In genomic region chr3:66610548-66610909, GRCh38 we compare ENCODE assay signal across 12 cellular contexts.
DNase-seq lines count a peak whose midpoint lies in the region; ATAC-seq and TF ChIP-seq lines count a peak whose summit lies in the region.
"Had no signal": no experiment of that assay in that cellular context is flagged by ENCODE, and none has a peak within 500 bp of the region (broad histone marks: within the 10 kb centered on the region; RNA-seq: fewer than 3 reads in every experiment).

No MANE protein-coding gene starts in this region.

- no peak overlapping the region for H3K56ac ChIP-seq in mesendoderm (ENCODE audit: low read length)

- H2AK5ac ChIP-seq in mesendoderm (ENCODE audit: low read length), result no peak overlapping the region

- no peaks in the 10 kb centered on the region for H3K79me1 ChIP-seq in mesendoderm (ENCODE audit: low read length)

- H3K9ac ChIP-seq in mesendoderm (ENCODE audit: low read length), result no peak overlapping the region
- H3K9ac ChIP-seq: KMS-11, SK-N-SH had no signal

- H3K9me3 ChIP-seq in RWPE2 (ENCODE audit: severe bottlenecking), result no peaks in the 10 kb centered on the region
- H3K9me3 ChIP-seq: BE2C, SK-N-SH had no signal

- H3K27ac Mint-ChIP-seq in GM23338 (no peak overlapping the region), chondrocyte (ENCODE audit: unreplicated experiment) (peak overlapping the region; percentile 96)
- H3K27ac Mint-ChIP-seq: HFFc6 had no signal

- H3K4me1 Mint-ChIP-seq in GM23338, result peaks cover 23% of the 10 kb centered on the region
- H3K4me1 Mint-ChIP-seq in chondrocyte (ENCODE audit: low read depth), result peaks cover 31% of the 10 kb centered on the region

- no peak overlapping the region for H4K8ac ChIP-seq in mesendoderm (ENCODE audit: low read depth, low read length)

- peak overlapping the region; percentile 71; the same call in 1 of the 2 replicates for H3K4me2 ChIP-seq in GM23338
- no peak overlapping the region for H3K4me2 ChIP-seq in mesendoderm (ENCODE audit: low read length)
- H3K4me2 ChIP-seq: KMS-11, SK-N-SH had no signal

- no peak overlapping the region for H4K5ac ChIP-seq in mesendoderm (ENCODE audit: low read length)

- H3K36me3 Mint-ChIP-seq in GM23338 (ENCODE audit: low read depth) (no peaks in the 10 kb centered on the region), chondrocyte (ENCODE audit: low read depth) (no peaks in the 10 kb centered on the region)

- no peaks in the 10 kb centered on the region; the same call in 2 of the 3 replicates for H3K9me3 Mint-ChIP-seq in GM23338
- H3K9me3 Mint-ChIP-seq in chondrocyte (ENCODE audit: low read depth), result no peaks in the 10 kb centered on the region
- H3K9me3 Mint-ChIP-seq: HFFc6 had no signal

- no peak overlapping the region for H3K4ac ChIP-seq in mesendoderm (ENCODE audit: low read depth, low read length)

- TF ChIP-seq CTCF in GM23338 (conservative IDR thresholded peaks at IDR 0.05; ENCODE audit: low read depth in 2 of 2), result no peak
- TF ChIP-seq CTCF in RWPE2 (IDR thresholded peaks at IDR 0.05; ENCODE audit: poor library complexity, severe bottlenecking), result no peak
- TF ChIP-seq CTCF in chondrocyte (IDR thresholded peaks at IDR 0.05), result no peak

- H2BK15ac ChIP-seq in mesendoderm (replicated peaks; ENCODE audit: low read depth), result no peak overlapping the region

- no peaks in the 10 kb centered on the region for H3K36me3 ChIP-seq in GM23338 (ENCODE audit: insufficient read depth)
- no peaks in the 10 kb centered on the region for H3K36me3 ChIP-seq in RWPE2 (ENCODE audit: low read depth)
- H3K36me3 ChIP-seq in mesendoderm (ENCODE audit: control insufficient read depth, insufficient read depth, low read length), result no peaks in the 10 kb centered on the region
- H3K36me3 ChIP-seq: BE2C had no signal

- H4K20me1 ChIP-seq in GM23338 (replicated peaks; ENCODE audit: insufficient read depth), result no peaks in the 10 kb centered on the region

- H3K27me3 Mint-ChIP-seq in GM23338 (ENCODE audit: insufficient read depth, low read depth, poor library complexity) (peaks cover 14% of the 10 kb centered on the region), chondrocyte (ENCODE audit: low read depth) (no peaks in the 10 kb centered on the region)

- H2AFZ ChIP-seq in GM23338, result no peak overlapping the region

- H3K79me2 ChIP-seq in GM23338 (replicated peaks; ENCODE audit: insufficient read depth) (no peaks in the 10 kb centered on the region), mesendoderm (ENCODE audit: control insufficient read depth, insufficient read depth, low read length) (no peaks in the 10 kb centered on the region)

- 0 out of 2 replicates have a peak, but pooled peaks cover 7% of the 10 kb centered on the region for H3K9me2 ChIP-seq in GM23338 (ENCODE audit: insufficient read depth)
- H3K9me2 ChIP-seq: SK-N-SH had no signal

- no peak overlapping the region for H2BK120ac ChIP-seq in mesendoderm (ENCODE audit: low read depth, low read length)

- H3K27ac ChIP-seq in GM23338 (ENCODE audit: low read depth) (no peak overlapping the region), RWPE2 (ENCODE audit: poor library complexity, severe bottlenecking) (peak overlapping the region; percentile 43), mesendoderm (ENCODE audit: low read depth, low read length) (no peak overlapping the region)
- H3K27ac ChIP-seq: KMS-11 had no signal

- no peak overlapping the region for H3K18ac ChIP-seq in mesendoderm (ENCODE audit: low read length)

- no peak overlapping the region for H2BK5ac ChIP-seq in mesendoderm (ENCODE audit: low read length)

- H3K4me3 ChIP-seq in GM23338 (no peak overlapping the region), RWPE2 (ENCODE audit: severe bottlenecking) (no peak overlapping the region), mesendoderm (ENCODE audit: low read length) (no peak overlapping the region)

- ATAC-seq in GM23338 (peak; percentile 74), RWPE2 (ENCODE audit: low read depth) (no peak), HG03280 (IDR thresholded peaks at IDR 0.05; ENCODE audit: unreplicated experiment) (no peak)

- DNase-seq in GM23338 (ENCODE audit: low spot score), result no peak
- no peak for DNase-seq in RWPE2 (ENCODE audit: low spot score)
- no peak for DNase-seq in chondrocyte (ENCODE audit: low spot score)
- peak; percentile 60 for DNase-seq in mesendoderm
- no peak for DNase-seq in DMS114 treated with DMSO at 0.1 percent for 48 hours (lab: John Stamatoyannopoulos, UW; ENCODE audit: unreplicated experiment)
- no peak for DNase-seq in cerebellum (ENCODE audit: low spot score)
- DNase-seq: HFFc6, NCI-H526 had no signal

- H3K4me3 Mint-ChIP-seq in GM23338 (no peak overlapping the region), chondrocyte (ENCODE audit: unreplicated experiment) (no peak overlapping the region)
- H3K4me3 Mint-ChIP-seq: HFFc6 had no signal

- no peaks in the 10 kb centered on the region for H3F3A ChIP-seq in GM23338 (replicated peaks; ENCODE audit: low read depth)

- H3K27me3 ChIP-seq in GM23338 (ENCODE audit: insufficient read depth) (no peaks in the 10 kb centered on the region), RWPE2 (ENCODE audit: insufficient read depth, poor library complexity, severe bottlenecking) (no peaks in the 10 kb centered on the region), mesendoderm (ENCODE audit: insufficient read depth, low read length, poor library complexity) (no peaks in the 10 kb centered on the region)
- H3K27me3 ChIP-seq: BE2C had no signal

- no peak overlapping the region for H3K23ac ChIP-seq in mesendoderm (ENCODE audit: low read length)

- H3K4me1 ChIP-seq in GM23338 (ENCODE audit: insufficient read depth), result peaks cover 24% of the 10 kb centered on the region
- H3K4me1 ChIP-seq in RWPE2 (ENCODE audit: insufficient read depth, poor library complexity, severe bottlenecking), result peaks cover 10% of the 10 kb centered on the region
- H3K4me1 ChIP-seq in mesendoderm (ENCODE audit: control insufficient read depth, low read depth, low read length), result peaks cover 4% of the 10 kb centered on the region
- H3K4me1 ChIP-seq: BE2C had no signal

- no CpG with 5 or more reads among the region's 5 CpGs for WGBS in mesendoderm (ENCODE audit: extremely low coverage, insufficient coverage, low lambda C conversion rate)

TF ChIP-seq in GM23338, 12 proteins besides CTCF, POLR2A, EP300 and RAD21 (continues in another document):
- TF ChIP-seq STAT1 (IDR thresholded peaks at IDR 0.05; ENCODE audit: unreplicated experiment), result no peak
- TF ChIP-seq, protein P1, sequence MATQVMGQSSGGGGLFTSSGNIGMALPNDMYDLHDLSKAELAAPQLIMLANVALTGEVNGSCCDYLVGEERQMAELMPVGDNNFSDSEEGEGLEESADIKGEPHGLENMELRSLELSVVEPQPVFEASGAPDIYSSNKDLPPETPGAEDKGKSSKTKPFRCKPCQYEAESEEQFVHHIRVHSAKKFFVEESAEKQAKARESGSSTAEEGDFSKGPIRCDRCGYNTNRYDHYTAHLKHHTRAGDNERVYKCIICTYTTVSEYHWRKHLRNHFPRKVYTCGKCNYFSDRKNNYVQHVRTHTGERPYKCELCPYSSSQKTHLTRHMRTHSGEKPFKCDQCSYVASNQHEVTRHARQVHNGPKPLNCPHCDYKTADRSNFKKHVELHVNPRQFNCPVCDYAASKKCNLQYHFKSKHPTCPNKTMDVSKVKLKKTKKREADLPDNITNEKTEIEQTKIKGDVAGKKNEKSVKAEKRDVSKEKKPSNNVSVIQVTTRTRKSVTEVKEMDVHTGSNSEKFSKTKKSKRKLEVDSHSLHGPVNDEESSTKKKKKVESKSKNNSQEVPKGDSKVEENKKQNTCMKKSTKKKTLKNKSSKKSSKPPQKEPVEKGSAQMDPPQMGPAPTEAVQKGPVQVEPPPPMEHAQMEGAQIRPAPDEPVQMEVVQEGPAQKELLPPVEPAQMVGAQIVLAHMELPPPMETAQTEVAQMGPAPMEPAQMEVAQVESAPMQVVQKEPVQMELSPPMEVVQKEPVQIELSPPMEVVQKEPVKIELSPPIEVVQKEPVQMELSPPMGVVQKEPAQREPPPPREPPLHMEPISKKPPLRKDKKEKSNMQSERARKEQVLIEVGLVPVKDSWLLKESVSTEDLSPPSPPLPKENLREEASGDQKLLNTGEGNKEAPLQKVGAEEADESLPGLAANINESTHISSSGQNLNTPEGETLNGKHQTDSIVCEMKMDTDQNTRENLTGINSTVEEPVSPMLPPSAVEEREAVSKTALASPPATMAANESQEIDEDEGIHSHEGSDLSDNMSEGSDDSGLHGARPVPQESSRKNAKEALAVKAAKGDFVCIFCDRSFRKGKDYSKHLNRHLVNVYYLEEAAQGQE (IDR thresholded peaks at IDR 0.05; ENCODE audit: unreplicated experiment), result no peak
- TF ChIP-seq NANOG (IDR thresholded peaks at IDR 0.05; ENCODE audit: borderline replicate concordance), result no peak
- TF ChIP-seq POLR2AphosphoS5 (IDR thresholded peaks at IDR 0.05; ENCODE audit: low read depth), result no peak
- TF ChIP-seq, protein P2, sequence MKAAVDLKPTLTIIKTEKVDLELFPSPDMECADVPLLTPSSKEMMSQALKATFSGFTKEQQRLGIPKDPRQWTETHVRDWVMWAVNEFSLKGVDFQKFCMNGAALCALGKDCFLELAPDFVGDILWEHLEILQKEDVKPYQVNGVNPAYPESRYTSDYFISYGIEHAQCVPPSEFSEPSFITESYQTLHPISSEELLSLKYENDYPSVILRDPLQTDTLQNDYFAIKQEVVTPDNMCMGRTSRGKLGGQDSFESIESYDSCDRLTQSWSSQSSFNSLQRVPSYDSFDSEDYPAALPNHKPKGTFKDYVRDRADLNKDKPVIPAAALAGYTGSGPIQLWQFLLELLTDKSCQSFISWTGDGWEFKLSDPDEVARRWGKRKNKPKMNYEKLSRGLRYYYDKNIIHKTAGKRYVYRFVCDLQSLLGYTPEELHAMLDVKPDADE (IDR thresholded peaks at IDR 0.05), result no peak
